ENCODE assay signal across 17 cellular contexts in genomic region chr6:90160013-90160412, GRCh38.
DNase-seq lines count a peak whose midpoint lies in the region; ATAC-seq, FAIRE-seq and TF ChIP-seq lines count a peak whose summit lies in the region.
"Had no signal": no experiment of that assay in that cellular context is flagged by ENCODE, and none has a peak within 500 bp of the region (broad histone marks: within the 10 kb centered on the region; RNA-seq: fewer than 3 reads in every experiment).

No MANE protein-coding gene starts in this region.

- H3K4me2 ChIP-seq in osteoblast (ENCODE audit: insufficient read depth, low read length): no peak overlapping the region
- H3K4me2 ChIP-seq: smooth muscle cell had no signal

- no peak for TF ChIP-seq EP300 in esophagus muscularis mucosa (IDR thresholded peaks at IDR 0.05)

- peak; percentile 68 for ATAC-seq in sciatic nerve
- ATAC-seq: natural killer cell had no signal

- TF ChIP-seq POLR2A in esophagus muscularis mucosa (IDR thresholded peaks at IDR 0.05; ENCODE audit: low read depth): no peak

- H3K36me3 ChIP-seq in esophagus muscularis mucosa (no peaks in the 10 kb centered on the region), HAP-1 (replicated peaks) (no peaks in the 10 kb centered on the region), small intestine (ENCODE audit: control insufficient read depth in 2 of 2, insufficient read depth in 2 of 2, low read length in 2 of 2) (no peaks in the 10 kb centered on the region), osteoblast (ENCODE audit: insufficient read depth, low read length) (no peaks in the 10 kb centered on the region)
- H3K36me3 ChIP-seq: thyroid gland had no signal

- peak overlapping the region; percentile 21 to 49 (median 46) for H3K27ac ChIP-seq in esophagus muscularis mucosa (replicated peaks in 1 of 4)
- H3K27ac ChIP-seq in small intestine (ENCODE audit: low read depth in 1 of 2, low read length in 1 of 2): no peak overlapping the region
- H3K27ac ChIP-seq in osteoblast (ENCODE audit: low read depth, low read length): no peak overlapping the region
- H3K27ac ChIP-seq: thyroid gland had no signal

- peak; percentile 19 for DNase-seq in NOMO-1 treated with DMSO at 0.1 percent for 48 hours (lab: John Stamatoyannopoulos, UW; ENCODE audit: unreplicated experiment)
- DNase-seq in NOMO-1 treated with dmso at 0.1 percent for 144 hours (lab: John Stamatoyannopoulos, UW; ENCODE audit: unreplicated experiment): no peak
- DNase-seq in OCI-M1 (lab: John Stamatoyannopoulos, UW): peak; percentile 94
- no peak for DNase-seq in esophagus muscularis mucosa (ENCODE audit: extremely low spot score)
- DNase-seq in sciatic nerve (ENCODE audit: low spot score): no peak
- no peak for DNase-seq in HAP-1 (ENCODE audit: low spot score in 2 of 2)
- DNase-seq in small intestine: no peak
- DNase-seq in osteoblast (ENCODE audit: insufficient read length, low spot score, missing footprints): no peak
- DNase-seq: ACHN; activated CD4-positive, alpha-beta T cell treated with anti-CD3 and anti-CD28 coated beads for 48 hours; DMS 273 treated with DMSO at 0.1 percent for 48 hours; kidney glomerular epithelial cell; natural killer cell; SW 1271; thyroid gland had no signal

- H3K79me2 ChIP-seq in osteoblast (ENCODE audit: insufficient read depth, low read length): no peaks in the 10 kb centered on the region

- H3K9me3 ChIP-seq in esophagus muscularis mucosa (no peaks in the 10 kb centered on the region), HAP-1 (no peaks in the 10 kb centered on the region), small intestine (ENCODE audit: control insufficient read depth, low read depth) (no peaks in the 10 kb centered on the region), osteoblast (ENCODE audit: low read depth, low read length) (no peaks in the 10 kb centered on the region)
- H3K9me3 ChIP-seq: thyroid gland had no signal

- peaks cover 5 to 61% (median 41%) of the 10 kb centered on the region in 4 donors for H3K4me1 ChIP-seq in esophagus muscularis mucosa
- no peaks in the 10 kb centered on the region for H3K4me1 ChIP-seq in HAP-1
- no peaks in the 10 kb centered on the region for H3K4me1 ChIP-seq in small intestine (ENCODE audit: control insufficient read depth in 2 of 2, insufficient read depth in 1 of 2, low read depth in 1 of 2, low read length in 1 of 2)
- no peaks in the 10 kb centered on the region for H3K4me1 ChIP-seq in osteoblast (ENCODE audit: insufficient read depth, low read length)
- H3K4me1 ChIP-seq: thyroid gland had no signal

- H3K4me3 ChIP-seq in esophagus muscularis mucosa (no peak overlapping the region), HAP-1 (no peak overlapping the region), small intestine (ENCODE audit: low read depth in 1 of 2, low read length in 2 of 2) (no peak overlapping the region), osteoblast (ENCODE audit: insufficient read depth, low read length) (no peak overlapping the region)
- H3K4me3 ChIP-seq: smooth muscle cell, thyroid gland had no signal

- FAIRE-seq in small intestine (lab: Jason Lieb, UNC): no peak
- FAIRE-seq: endometrium had no signal

- in situ Hi-C loops in HAP-1 (cut with MboI; ENCODE audit: low sequenced_read_pairs): no loop called here

- H3K27me3 ChIP-seq in esophagus muscularis mucosa: no peaks in the 10 kb centered on the region
- no peaks in the 10 kb centered on the region for H3K27me3 ChIP-seq in HAP-1 (ENCODE audit: low read depth)
- no peaks in the 10 kb centered on the region for H3K27me3 ChIP-seq in small intestine (ENCODE audit: control insufficient read depth in 2 of 2, insufficient read depth in 2 of 2, low read length in 2 of 2)
- H3K27me3 ChIP-seq in osteoblast (ENCODE audit: insufficient read depth, low read length): no peaks in the 10 kb centered on the region
- H3K27me3 ChIP-seq: thyroid gland had no signal

- H2AFZ ChIP-seq in osteoblast (ENCODE audit: low read length): no peak overlapping the region

- TF ChIP-seq CTCF in esophagus muscularis mucosa (IDR thresholded peaks at IDR 0.05) (no peak), osteoblast (IDR thresholded peaks at IDR 0.05; ENCODE audit: extremely low read depth, low read depth, low read length) (no peak)

- 40% methylated on average over 3 of the region's 3 CpGs for WGBS in esophagus muscularis mucosa
- 42 to 50% (median 44%) methylated on average over 3 of the region's 3 CpGs for WGBS in small intestine, 3 donors

- no peaks in the 10 kb centered on the region for H4K20me1 ChIP-seq in osteoblast (ENCODE audit: insufficient read depth, low read length)

- intact Hi-C loops in esophagus muscularis mucosa (cut with DNase I) (no loop called here), sciatic nerve (cut with DNase I) (no loop called here)

Comparison
In these comparisons a context has a peak if more than half of its experiments do, and no peak if none do; other contexts are left out.
1. DNase-seq: peak in NOMO-1 treated with DMSO at 0.1 percent for 48 hours (single experiment) and OCI-M1 (single experiment); none in NOMO-1 treated with dmso at 0.1 percent for 144 hours (single experiment), esophagus muscularis mucosa (single experiment), sciatic nerve (single experiment), HAP-1 (0 of 2), small intestine (single experiment) and osteoblast (single experiment).
2. H3K27ac ChIP-seq: peak in esophagus muscularis mucosa (4 of 4); none in small intestine (0 of 2) and osteoblast (single experiment).